ENCODE assay signal across 1 cellular context in genomic region chr4:182245041-182245440, GRCh38.
TF ChIP-seq lines count a peak whose summit lies in the region.

No MANE protein-coding gene starts in this region.

TF ChIP-seq in WTC11, 78 proteins besides CTCF, POLR2A, EP300 and RAD21 (continued from another document):
- TF ChIP-seq USF1 (CRISPR knock-in tag; IDR thresholded peaks at IDR 0.05), result no peak
- no peak for TF ChIP-seq CREM (CRISPR knock-in tag; IDR thresholded peaks at IDR 0.05)
- no peak for TF ChIP-seq JAZF1 (CRISPR knock-in tag; IDR thresholded peaks at IDR 0.05)
- no peak for TF ChIP-seq TP53 (CRISPR knock-in tag; IDR thresholded peaks at IDR 0.05)
TF ChIP-seq in WTC11: peak in this region for 0.
